ENCODE assay signal across 9 cellular contexts in genomic region chr1:47650205-47650604, GRCh38.
A peak's percentile ranks its signal among the peaks of the same experiment; 100 is the strongest.
DNase-seq lines count a peak whose midpoint lies in the region; ATAC-seq, FAIRE-seq and TF ChIP-seq lines count a peak whose summit lies in the region.
"Had no signal": no experiment of that assay in that cellular context is flagged by ENCODE, and none has a peak within 500 bp of the region (broad histone marks: within the 10 kb centered on the region; RNA-seq: fewer than 3 reads in every experiment).

No MANE protein-coding gene starts in this region.

- CTCF ChIA-PET in HepG2 (lab: Yijun Ruan, JAX; ENCODE audit: low intra/inter-chr PET ratio, low total read pairs): no interaction called here

- H3K27ac ChIP-seq in right lobe of liver (no peak overlapping the region), HepG2 (ENCODE audit: extremely low read length, insufficient read depth, low read length) (no peak overlapping the region)
- H3K27ac ChIP-seq in effector memory CD4-positive, alpha-beta T cell (ENCODE audit: insufficient read depth, low read length, poor library complexity, severe bottlenecking): no peak overlapping the region
- H3K27ac ChIP-seq: BLaER1 treated with 17β-estradiol and CSF1 and Interleukin-3, amounts not matched to agents 10 nM and 100 nM had no signal

- no TSS peak for BruUV-seq in HepG2 (replicated peaks; lab: Mats Ljungman, UMichigan)

- no peaks in the 10 kb centered on the region for H4K20me1 ChIP-seq in HepG2 (ENCODE audit: insufficient read depth, low read length)
- H4K20me1 ChIP-seq: BLaER1 treated with 17β-estradiol and CSF1 and Interleukin-3, amounts not matched to agents 10 nM and 100 nM had no signal

- 46% methylated on average over 7 of the region's 7 CpGs for WGBS in right lobe of liver (ENCODE audit: insufficient coverage, low coverage, low lambda C conversion rate, missing lambda C conversion rate)
- WGBS in HepG2 (ENCODE audit: low lambda C conversion rate): 9% methylated on average over 6 of the region's 7 CpGs

- in situ Hi-C loops in HepG2 (cut with HindIII; ENCODE audit: extremely low pct_ligation_motif_present, low pct_unique_long_range_greater_than_20kb): no loop called here

- no peaks in the 10 kb centered on the region for H3K79me2 ChIP-seq in HepG2 (ENCODE audit: insufficient read depth, low read length)

- H2AFZ ChIP-seq in HepG2 (ENCODE audit: low read length): no peak overlapping the region

- DNase-seq in right lobe of liver: peak in 1 of 3 donors; percentile 62
- DNase-seq in HepG2 (ENCODE audit: low spot score): no peak
- DNase-seq in SHP77 (lab: John Stamatoyannopoulos, UW): peak; percentile 81 to 85
- peak; percentile 98 for DNase-seq in iris pigment epithelial cell (ENCODE audit: low read depth)
- peak; percentile 94 for DNase-seq in urothelium cell line (ENCODE audit: low spot score)
- DNase-seq in effector memory CD4-positive, alpha-beta T cell: no peak
- DNase-seq in activated gamma-delta T cell (lab: John Stamatoyannopoulos, UW): no peak

- H3K9me3 ChIP-seq in right lobe of liver (no peaks in the 10 kb centered on the region), HepG2 (ENCODE audit: low read length) (no peaks in the 10 kb centered on the region)
- H3K9me3 ChIP-seq in effector memory CD4-positive, alpha-beta T cell (ENCODE audit: control insufficient read depth, low read length): no peaks in the 10 kb centered on the region
- H3K9me3 ChIP-seq: BLaER1 treated with 17β-estradiol and CSF1 and Interleukin-3, amounts not matched to agents 10 nM and 100 nM had no signal

- H3K4me3 ChIP-seq in right lobe of liver (no peak overlapping the region), HepG2 (replicated peaks in 1 of 3; ENCODE audit: insufficient read depth in 1 of 3, low read depth in 2 of 3, low read length in 3 of 3) (no peak overlapping the region)
- H3K4me3 ChIP-seq in effector memory CD4-positive, alpha-beta T cell (ENCODE audit: insufficient read depth, low read depth, low read length, poor library complexity, severe bottlenecking): no peak overlapping the region
- H3K4me3 ChIP-seq: BLaER1 treated with 17β-estradiol and CSF1 and Interleukin-3, amounts not matched to agents 10 nM and 100 nM had no signal

- peak in 3 of 4 donors; percentile 59 to 80 (median 60) for ATAC-seq in right lobe of liver
- no peak for ATAC-seq in HepG2
- ATAC-seq in GM19023 (IDR thresholded peaks at IDR 0.05; ENCODE audit: unreplicated experiment): no peak

- intact Hi-C loops in right lobe of liver (cut with DNase I): no loop called here
- intact Hi-C loops in HepG2 (cut with micrococcal nuclease; ENCODE audit: unreplicated experiment): no loop called here

- H3K4me1 ChIP-seq in right lobe of liver (peaks cover 0 to 21% (median 0%) of the 10 kb centered on the region in 4 donors), HepG2 (ENCODE audit: insufficient read depth, low read length) (peaks cover 10% of the 10 kb centered on the region)
- H3K4me1 ChIP-seq in effector memory CD4-positive, alpha-beta T cell (ENCODE audit: control insufficient read depth, insufficient read depth, low read length, poor library complexity, severe bottlenecking): no peaks in the 10 kb centered on the region

- POLR2A ChIA-PET in HepG2 (lab: Yijun Ruan, JAX): no interaction called here

- TF ChIP-seq CTCF in right lobe of liver (IDR thresholded peaks at IDR 0.05) (no peak), HepG2 (CRISPR knock-in tag; IDR thresholded peaks at IDR 0.05) (no peak)

- no peak for TF ChIP-seq RAD21 in HepG2 (CRISPR knock-in tag; IDR thresholded peaks at IDR 0.05)

- no peak overlapping the region for H3K4me2 ChIP-seq in HepG2 (ENCODE audit: low read depth, low read length)

- no peak for TF ChIP-seq EP300 in HepG2 (IDR thresholded peaks at IDR 0.05; ENCODE audit: low read depth in 2 of 2, low read length in 2 of 2)
- TF ChIP-seq EP300 in HepG2 (CRISPR knock-in tag; IDR thresholded peaks at IDR 0.05; ENCODE audit: borderline replicate concordance): no peak

- H3K9ac ChIP-seq in HepG2 (ENCODE audit: insufficient read depth, low read depth, low read length): no peak overlapping the region
- H3K9ac ChIP-seq: BLaER1 treated with 17β-estradiol and CSF1 and Interleukin-3, amounts not matched to agents 10 nM and 100 nM had no signal

- H3K36me3 ChIP-seq in right lobe of liver (no peaks in the 10 kb centered on the region), HepG2 (replicated peaks in 1 of 2; ENCODE audit: control insufficient read depth in 1 of 2, insufficient read depth in 2 of 2, low read length in 2 of 2) (no peaks in the 10 kb centered on the region)
- no peaks in the 10 kb centered on the region for H3K36me3 ChIP-seq in effector memory CD4-positive, alpha-beta T cell (ENCODE audit: control insufficient read depth, insufficient read depth, low read length)
- H3K36me3 ChIP-seq: BLaER1 treated with 17β-estradiol and CSF1 and Interleukin-3, amounts not matched to agents 10 nM and 100 nM had no signal

- H3K27me3 ChIP-seq in right lobe of liver (no peaks in the 10 kb centered on the region), HepG2 (ENCODE audit: control insufficient read depth in 1 of 2, insufficient read depth in 2 of 2, low read length in 2 of 2) (peaks cover 0 to 12% of the 10 kb centered on the region in 2 experiments; a peak in 2 of 5 replicates)
- no peaks in the 10 kb centered on the region for H3K27me3 ChIP-seq in effector memory CD4-positive, alpha-beta T cell (replicated peaks; ENCODE audit: control insufficient read depth, insufficient read depth, low read length, poor library complexity, severe bottlenecking)
- H3K27me3 ChIP-seq: BLaER1 treated with 17β-estradiol and CSF1 and Interleukin-3, amounts not matched to agents 10 nM and 100 nM had no signal

- FAIRE-seq in HepG2 (lab: Jason Lieb, UNC) (no peak), urothelium cell line (lab: Jason Lieb, UNC) (peak; percentile 88)

- no peak for TF ChIP-seq POLR2A in right lobe of liver (IDR thresholded peaks at IDR 0.05)
- TF ChIP-seq POLR2A in HepG2 (IDR thresholded peaks at IDR 0.05; ENCODE audit: insufficient read depth in 1 of 2, low read depth in 2 of 2, low read length in 2 of 2): no peak

TF ChIP-seq in HepG2, 621 proteins besides CTCF, POLR2A, EP300 and RAD21:
- TF ChIP-seq SIX1 (CRISPR knock-in tag; IDR thresholded peaks at IDR 0.05; ENCODE audit: borderline replicate concordance): no peak
- TF ChIP-seq RNF219 (CRISPR knock-in tag; IDR thresholded peaks at IDR 0.05): no peak

Comparison
In these comparisons a context has a peak if more than half of its experiments do, and no peak if none do; other contexts are left out.
1. ATAC-seq: peak in right lobe of liver (3 of 4); none in HepG2 (single experiment) and GM19023 (single experiment).
2. DNase-seq: peak in SHP77 (2 of 2), iris pigment epithelial cell (single experiment) and urothelium cell line (single experiment); none in HepG2 (single experiment), effector memory CD4-positive, alpha-beta T cell (0 of 3) and activated gamma-delta T cell (single experiment).